ENCODE assay signal across 26 cellular contexts in genomic region chr12:42364692-42365091, GRCh38.
"Had no signal": no experiment of that assay in that cellular context is flagged by ENCODE, and none has a peak within 500 bp of the region (broad histone marks: within the 10 kb centered on the region; RNA-seq: fewer than 3 reads in every experiment).

No MANE protein-coding gene starts in this region.

- FAIRE-seq: kidney had no signal

- H3K9me3 Mint-ChIP-seq: activated naive CD4-positive, alpha-beta T cell treated with anti-CD3 and anti-CD28 coated beads, Interleukin-2, amount 50 U/mL, for 24 hours; activated T-helper 1 cell treated with anti-CD3 and anti-CD28 coated beads, Interleukin-12 subunit alpha, Interleukin-12 subunit beta, Interleukin-2, Interleukin-4 antibody, amounts not matched to agents 30 ng/mL and 10 ng/mL and 1 ng/mL, durations not matched to agents 14 hours and 24 hours and 36 hours; natural killer cell had no signal

- H3K4me1 ChIP-seq: body of pancreas, colonic mucosa, psoas muscle, right atrium auricular region had no signal

- DNase-seq: activated CD4-positive, alpha-beta T cell treated with anti-CD3 and anti-CD28 coated beads, Interleukin-2, amount 50 U/mL, for 1 hour; activated CD4-positive, CD25-positive, alpha-beta regulatory T cell treated with anti-CD3 and anti-CD28 coated beads, Interleukin-2, amount 50 U/mL, for 72 hours; activated CD8-positive, alpha-beta T cell treated with anti-CD3 and anti-CD28 coated beads, Interleukin-2, amount 10 ng/mL, durations not matched to agents 7 days and 5 days; activated gamma-delta T cell treated with Interleukin-2 at 50 U/mL for 16 hours; anterior cingulate cortex; central memory CD4-positive, alpha-beta T cell; colonic mucosa; heart left ventricle; kidney; midbrain; natural killer cell; ovary; psoas muscle; stimulated activated CD4-positive, alpha-beta T cell treated with anti-CD3 and anti-CD28 coated beads, Interleukin-4, amount 100 ng/mL, for 4 hours; stimulated activated naive CD8-positive, alpha-beta T cell treated with anti-CD3 and anti-CD28 coated beads, Interleukin-15, Interleukin-2, amounts not matched to agents 100 U/mL and 50 U/mL, for 24 hours; SW 1271; T-helper 2 cell; tibial artery had no signal

- H3K27me3 Mint-ChIP-seq: activated naive CD4-positive, alpha-beta T cell treated with anti-CD3 and anti-CD28 coated beads, Interleukin-2, amount 50 U/mL, for 24 hours had no signal

- H3K4me3 ChIP-seq: body of pancreas, colonic mucosa, heart left ventricle, ovary, psoas muscle, right atrium auricular region, tibial artery had no signal

- ATAC-seq: activated CD8-positive, alpha-beta T cell treated with anti-CD3 and anti-CD28 coated beads, Interleukin-2, amount 10 ng/mL, durations not matched to agents 7 days and 5 days; body of pancreas; heart left ventricle; left lobe of liver; natural killer cell; psoas muscle; stimulated activated naive CD8-positive, alpha-beta T cell treated with anti-CD3 and anti-CD28 coated beads, Interleukin-15, Interleukin-2, amounts not matched to agents 100 U/mL and 50 U/mL, for 24 hours had no signal

- H3K36me3 ChIP-seq: colonic mucosa, neutrophil, ovary, right atrium auricular region had no signal

- H3K27ac Mint-ChIP-seq: activated CD8-positive, alpha-beta T cell treated with anti-CD3 and anti-CD28 coated beads, Interleukin-2, amount 10 ng/mL, durations not matched to agents 7 days and 5 days; activated naive CD4-positive, alpha-beta T cell treated with anti-CD3 and anti-CD28 coated beads, Interleukin-2, amount 50 U/mL, for 24 hours; activated T-helper 1 cell treated with anti-CD3 and anti-CD28 coated beads, Interleukin-12 subunit alpha, Interleukin-12 subunit beta, Interleukin-2, Interleukin-4 antibody, amounts not matched to agents 30 ng/mL and 10 ng/mL and 1 ng/mL, durations not matched to agents 14 hours and 24 hours and 36 hours; natural killer cell had no signal

- H3K36me3 Mint-ChIP-seq: natural killer cell had no signal

- H3K27me3 ChIP-seq: body of pancreas, colonic mucosa, heart left ventricle, neutrophil, ovary, right atrium auricular region, tibial artery had no signal

- H3K9me3 ChIP-seq: body of pancreas, colonic mucosa, heart left ventricle, neutrophil, ovary, psoas muscle, right atrium auricular region, tibial artery had no signal

- H3K4me3 Mint-ChIP-seq: activated CD8-positive, alpha-beta T cell treated with anti-CD3 and anti-CD28 coated beads, Interleukin-2, amount 10 ng/mL, durations not matched to agents 7 days and 5 days; activated naive CD4-positive, alpha-beta T cell treated with anti-CD3 and anti-CD28 coated beads, Interleukin-2, amount 50 U/mL, for 24 hours; activated T-helper 1 cell treated with anti-CD3 and anti-CD28 coated beads, Interleukin-12 subunit alpha, Interleukin-12 subunit beta, Interleukin-2, Interleukin-4 antibody, amounts not matched to agents 30 ng/mL and 10 ng/mL and 1 ng/mL, durations not matched to agents 14 hours and 24 hours and 36 hours; natural killer cell had no signal

- H3K27ac ChIP-seq: body of pancreas, colonic mucosa, epithelial cell of prostate, heart left ventricle, neutrophil, ovary, psoas muscle, right atrium auricular region, tibial artery, VCaP had no signal
